In the genomic region with DNA sequence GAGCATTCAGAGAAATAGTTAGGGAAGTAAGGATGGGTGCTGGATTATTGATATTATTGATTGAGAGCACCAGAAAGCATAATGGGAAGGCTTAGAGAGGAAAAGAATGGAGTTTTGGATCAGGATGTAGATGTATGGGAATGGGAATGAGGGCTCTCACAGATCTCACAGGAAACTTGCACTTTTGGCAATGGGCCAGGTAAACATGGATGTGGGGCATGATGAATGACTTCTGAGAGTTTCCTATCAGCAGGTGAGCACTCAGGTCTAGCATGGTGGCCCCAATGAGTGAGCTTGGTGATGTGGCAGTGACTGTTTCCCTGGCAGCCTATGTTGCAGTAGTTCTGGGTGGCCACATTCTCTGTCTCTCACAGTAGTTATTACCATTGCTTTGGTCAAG, we compare ENCODE assay signal across 15 cellular contexts.
DNase-seq lines count a peak whose midpoint lies in the region.
"Had no signal": no experiment of that assay in that cellular context is flagged by ENCODE, and none has a peak within 500 bp of the region (broad histone marks: within the 10 kb centered on the region; RNA-seq: fewer than 3 reads in every experiment).

No MANE protein-coding gene starts in this region.

- DNase-seq in DMS 273 (lab: John Stamatoyannopoulos, UW; ENCODE audit: unreplicated experiment): peak; percentile 12
- no peak for DNase-seq in DMS 273 treated with DMSO at 0.1 percent for 48 hours (lab: John Stamatoyannopoulos, UW)
- peak; percentile 56 for DNase-seq in NCI-H748 (lab: John Stamatoyannopoulos, UW; ENCODE audit: unreplicated experiment)
- no peak for DNase-seq in NCI-H748 treated with DMSO at 0.1 percent for 48 hours (lab: John Stamatoyannopoulos, UW)
- peak; percentile 9 for DNase-seq in COLO668 (lab: John Stamatoyannopoulos, UW; ENCODE audit: unreplicated experiment)
- DNase-seq in NCI-H69 (lab: John Stamatoyannopoulos, UW): peak; percentile 64
- no peak for DNase-seq in NCI-H1694 treated with DMSO at 0.1 percent for 48 hours (lab: John Stamatoyannopoulos, UW)
- DNase-seq in SW480 (ENCODE audit: low spot score): no peak
- DNase-seq: CD4-positive, CD25-positive, alpha-beta regulatory T cell; CD8-positive, alpha-beta T cell; DMS153; DMS79 treated with DMSO at 0.1 percent for 48 hours; GF-D8; GOT3; HFFc6 had no signal

Comparison
In these comparisons a context has a peak if more than half of its experiments do, and no peak if none do; other contexts are left out.
1. DNase-seq: peak in DMS 273 (single experiment), NCI-H748 (single experiment), COLO668 (single experiment) and NCI-H69 (single experiment); none in DMS 273 treated with DMSO at 0.1 percent for 48 hours (single experiment), NCI-H748 treated with DMSO at 0.1 percent for 48 hours (single experiment), NCI-H1694 treated with DMSO at 0.1 percent for 48 hours (single experiment) and SW480 (single experiment).